ENCODE assay signal across 29 cellular contexts in the genomic region with DNA sequence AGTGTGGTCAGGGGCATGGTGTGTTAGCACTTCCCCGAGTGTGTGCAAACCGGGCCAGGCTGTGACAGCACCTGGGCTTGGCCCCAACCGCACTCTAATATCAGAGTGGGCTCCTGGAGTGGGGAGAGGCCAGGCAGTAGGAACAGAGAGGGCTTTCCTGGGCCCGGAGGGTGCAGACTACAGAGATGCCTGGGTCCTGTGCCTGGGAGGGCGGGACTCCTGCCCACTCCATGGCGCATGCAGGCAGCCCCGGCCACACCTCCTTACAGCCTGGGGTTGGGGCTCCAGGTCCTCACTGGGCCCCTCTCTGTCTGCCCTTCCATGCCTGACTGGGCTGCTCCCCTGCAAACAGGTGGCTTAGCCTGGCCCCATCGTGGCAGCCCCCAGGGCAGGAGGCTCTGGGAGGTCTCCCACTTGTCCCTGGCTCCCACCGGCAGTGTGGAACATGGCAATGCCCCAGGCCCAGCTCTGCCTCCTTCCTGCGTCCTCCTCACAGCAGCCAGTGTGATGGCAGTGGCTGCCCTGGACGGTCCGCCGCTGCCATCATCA.
"Had no signal": no experiment of that assay in that cellular context is flagged by ENCODE, and none has a peak within 500 bp of the region (broad histone marks: within the 10 kb centered on the region; RNA-seq: fewer than 3 reads in every experiment).

No MANE protein-coding gene starts in this region.

- H3K4me1 ChIP-seq: ascending aorta, breast epithelium, colonic mucosa, esophagus squamous epithelium had no signal

- H3K9me3 ChIP-seq: ascending aorta, breast epithelium, colonic mucosa, esophagus squamous epithelium had no signal

- H3K4me3 ChIP-seq: ascending aorta, breast epithelium, cardiac muscle cell, colonic mucosa, esophagus squamous epithelium had no signal

- H3K4me3 Mint-ChIP-seq: activated CD4-positive, alpha-beta memory T cell treated with anti-CD3 and anti-CD28 coated beads for 36 hours; activated CD4-positive, alpha-beta T cell treated with anti-CD3 and anti-CD28 coated beads for 36 hours; activated CD4-positive, alpha-beta T cell treated with anti-CD3 and anti-CD28 coated beads, Interleukin-2, amount 10 ng/mL, durations not matched to agents 24 days and 14 days; activated CD8-positive, alpha-beta memory T cell treated with anti-CD3 and anti-CD28 coated beads, Interleukin-2, amount 10 ng/mL, durations not matched to agents 7 days and 5 days; activated CD8-positive, alpha-beta T cell treated with anti-CD3 and anti-CD28 coated beads, Interleukin-2, amount 10 ng/mL, durations not matched to agents 7 days and 5 days; activated naive CD4-positive, alpha-beta T cell treated with anti-CD3 and anti-CD28 coated beads, Interleukin-2, amount 10 ng/mL, durations not matched to agents 7 days and 5 days; activated naive CD8-positive, alpha-beta T cell treated with anti-CD3 and anti-CD28 coated beads, Interleukin-2, amount 10 ng/mL, durations not matched to agents 7 days and 5 days; activated T-helper 1 cell treated with anti-CD3 and anti-CD28 coated beads, Interleukin-12 subunit alpha, Interleukin-12 subunit beta, Interleukin-2, Interleukin-4 antibody, amounts not matched to agents 30 ng/mL and 10 ng/mL and 1 ng/mL, durations not matched to agents 14 hours and 24 hours and 36 hours; brain had no signal

- H3K36me3 Mint-ChIP-seq: activated CD4-positive, alpha-beta memory T cell treated with anti-CD3 and anti-CD28 coated beads for 36 hours; activated CD8-positive, alpha-beta memory T cell treated with anti-CD3 and anti-CD28 coated beads, Interleukin-2, amount 10 ng/mL, durations not matched to agents 7 days and 5 days; activated naive CD4-positive, alpha-beta T cell treated with anti-CD3 and anti-CD28 coated beads, Interleukin-2, amount 10 ng/mL, durations not matched to agents 7 days and 5 days; activated naive CD4-positive, alpha-beta T cell treated with anti-CD3 and anti-CD28 coated beads, Interleukin-2, amount 50 U/mL, for 72 hours; activated naive CD8-positive, alpha-beta T cell treated with anti-CD3 and anti-CD28 coated beads, Interleukin-2, amount 10 ng/mL, durations not matched to agents 7 days and 5 days; brain had no signal

- H3K27ac ChIP-seq: ascending aorta, breast epithelium, cardiac muscle cell, colonic mucosa, epithelial cell of prostate, esophagus squamous epithelium had no signal

- H3K27ac Mint-ChIP-seq: activated CD4-positive, alpha-beta memory T cell treated with anti-CD3 and anti-CD28 coated beads for 36 hours; activated CD4-positive, alpha-beta T cell treated with anti-CD3 and anti-CD28 coated beads for 36 hours; activated CD4-positive, alpha-beta T cell treated with anti-CD3 and anti-CD28 coated beads, Interleukin-2, amount 10 ng/mL, durations not matched to agents 24 days and 14 days; activated CD8-positive, alpha-beta memory T cell treated with anti-CD3 and anti-CD28 coated beads, Interleukin-2, amount 10 ng/mL, durations not matched to agents 7 days and 5 days; activated naive CD4-positive, alpha-beta T cell treated with anti-CD3 and anti-CD28 coated beads, Interleukin-2, amount 10 ng/mL, durations not matched to agents 7 days and 5 days; activated naive CD4-positive, alpha-beta T cell treated with anti-CD3 and anti-CD28 coated beads, Interleukin-2, amount 50 U/mL, for 72 hours; activated naive CD8-positive, alpha-beta T cell treated with anti-CD3 and anti-CD28 coated beads, Interleukin-2, amount 10 ng/mL, durations not matched to agents 7 days and 5 days; activated T-helper 1 cell treated with anti-CD3 and anti-CD28 coated beads, Interleukin-12 subunit alpha, Interleukin-12 subunit beta, Interleukin-2, Interleukin-4 antibody, amounts not matched to agents 30 ng/mL and 10 ng/mL and 1 ng/mL, durations not matched to agents 14 hours and 24 hours and 36 hours; activated T-helper 2 cell treated with anti-CD3 and anti-CD28 coated beads, Interferon-gamma antibody, Interleukin-2, Interleukin-4, amounts not matched to agents 10 μg/mL and 5 μg/mL and 100 μg/mL, durations not matched to agents 14 hours and 24 hours and 36 hours; brain had no signal

- H3K27me3 Mint-ChIP-seq: activated CD4-positive, alpha-beta T cell treated with anti-CD3 and anti-CD28 coated beads for 36 hours had no signal

- DNase-seq: activated CD4-positive, alpha-beta memory T cell treated with anti-CD3 and anti-CD28 coated beads for 36 hours; activated CD4-positive, alpha-beta T cell treated with anti-CD3 and anti-CD28 coated beads for 36 hours; activated CD4-positive, alpha-beta T cell treated with anti-CD3 and anti-CD28 coated beads, Interleukin-2, amount 10 ng/mL, durations not matched to agents 24 days and 14 days; activated CD4-positive, CD25-positive, alpha-beta regulatory T cell; activated CD4-positive, CD25-positive, alpha-beta regulatory T cell treated with anti-CD3 and anti-CD28 coated beads, Interleukin-2, amount 50 U/mL, for 72 hours; activated CD8-positive, alpha-beta memory T cell treated with anti-CD3 and anti-CD28 coated beads, Interleukin-2, amount 10 ng/mL, durations not matched to agents 7 days and 5 days; activated CD8-positive, alpha-beta memory T cell treated with anti-CD3 and anti-CD28 coated beads, Interleukin-2, amount 50 U/mL, for 4 hours; activated CD8-positive, alpha-beta T cell treated with anti-CD3 and anti-CD28 coated beads, Interleukin-2, amount 10 ng/mL, durations not matched to agents 7 days and 5 days; activated effector memory CD4-positive, alpha-beta T cell treated with anti-CD3 and anti-CD28 coated beads, Interleukin-2, amount 50 U/mL, for 16 hours; activated naive CD4-positive, alpha-beta T cell; activated naive CD4-positive, alpha-beta T cell treated with anti-CD3 and anti-CD28 coated beads, Interleukin-2, amount 10 ng/mL, durations not matched to agents 7 days and 5 days; activated naive CD8-positive, alpha-beta T cell treated with anti-CD3 and anti-CD28 coated beads, Interleukin-2, amount 10 ng/mL, durations not matched to agents 7 days and 5 days; activated T-cell treated with anti-CD3 and anti-CD28 coated beads, Interleukin-2, amount 50 U/mL, for 1 hour; activated T-cell treated with anti-CD3 and anti-CD28 coated beads, Interleukin-2, amount 50 U/mL, for 48 hours; central memory CD4-positive, alpha-beta T cell; cerebellar nuclear complex; colonic mucosa; effector CD8-positive, alpha-beta T cell; esophagus squamous epithelium; foreskin melanocyte; T-helper 2 cell had no signal

- H3K36me3 ChIP-seq: ascending aorta, breast epithelium, cardiac muscle cell, colonic mucosa, esophagus squamous epithelium had no signal

- H3K9me3 Mint-ChIP-seq: activated CD4-positive, alpha-beta memory T cell treated with anti-CD3 and anti-CD28 coated beads for 36 hours; activated CD4-positive, alpha-beta T cell treated with anti-CD3 and anti-CD28 coated beads, Interleukin-2, amount 10 ng/mL, durations not matched to agents 24 days and 14 days; activated naive CD4-positive, alpha-beta T cell treated with anti-CD3 and anti-CD28 coated beads, Interleukin-2, amount 10 ng/mL, durations not matched to agents 7 days and 5 days; activated naive CD4-positive, alpha-beta T cell treated with anti-CD3 and anti-CD28 coated beads, Interleukin-2, amount 50 U/mL, for 72 hours; activated T-helper 1 cell treated with anti-CD3 and anti-CD28 coated beads, Interleukin-12 subunit alpha, Interleukin-12 subunit beta, Interleukin-2, Interleukin-4 antibody, amounts not matched to agents 30 ng/mL and 10 ng/mL and 1 ng/mL, durations not matched to agents 14 hours and 24 hours and 36 hours; activated T-helper 2 cell treated with anti-CD3 and anti-CD28 coated beads, Interferon-gamma antibody, Interleukin-2, Interleukin-4, amounts not matched to agents 10 μg/mL and 5 μg/mL and 100 μg/mL, durations not matched to agents 14 hours and 24 hours and 36 hours had no signal

- H3K27me3 ChIP-seq: ascending aorta, breast epithelium, cardiac muscle cell, colonic mucosa, esophagus squamous epithelium had no signal

- ATAC-seq: activated CD4-positive, alpha-beta T cell treated with anti-CD3 and anti-CD28 coated beads for 36 hours had no signal
